ENCODE assay signal across 13 cellular contexts in genomic region chr4:7941111-7942018, GRCh38. TPM values are rescaled to one million over a fixed set of nuclear protein-coding genes. Genes with fewer than 3 reads are reported as not detected.
DNase-seq lines count a peak whose midpoint lies in the region; ATAC-seq, FAIRE-seq and TF ChIP-seq lines count a peak whose summit lies in the region.
"Had no signal": no experiment of that assay in that cellular context is flagged by ENCODE, and none has a peak within 500 bp of the region (broad histone marks: within the 10 kb centered on the region; RNA-seq: fewer than 3 reads in every experiment).

No MANE protein-coding gene starts in this region.

- H3K4me3 ChIP-seq in keratinocyte (ENCODE audit: control insufficient read depth in 2 of 3, extremely low read depth in 1 of 3, insufficient read depth in 2 of 3, low read depth in 1 of 3, low read length in 3 of 3): no peak overlapping the region
- H3K4me3 ChIP-seq: Peyer's patch had no signal

- no peak for ATAC-seq in stimulated activated naive CD8-positive, alpha-beta T cell treated with anti-CD3 and anti-CD28 coated beads, Interleukin-15, Interleukin-2, amounts not matched to agents 100 U/mL and 50 U/mL, for 24 hours
- ATAC-seq in GM21619 (IDR thresholded peaks at IDR 0.05; ENCODE audit: unreplicated experiment): no peak
- ATAC-seq: sciatic nerve had no signal

- TF ChIP-seq CTCF in keratinocyte (optimal IDR thresholded peaks at IDR 0.05 in 1 of 3, IDR thresholded peaks at IDR 0.05 in 1 of 3, conservative IDR thresholded peaks at IDR 0.05 in 1 of 3; ENCODE audit: extremely low read depth in 1 of 3, insufficient read depth in 2 of 3, low read length in 3 of 3) (no peak), type B pancreatic cell (conservative IDR thresholded peaks at IDR 0.05) (no peak)

- H3K9me3 ChIP-seq in keratinocyte (ENCODE audit: control insufficient read depth, low read depth, low read length): no peaks in the 10 kb centered on the region

- peaks cover 28% of the 10 kb centered on the region for H3K79me2 ChIP-seq in keratinocyte (ENCODE audit: control insufficient read depth, insufficient read depth, low read length)

- H3K4me2 ChIP-seq in keratinocyte (ENCODE audit: control insufficient read depth, extremely low read depth, insufficient read depth, low read depth, low read length): peak overlapping the region; percentile 13

- no peaks in the 10 kb centered on the region for H3K9me3 Mint-ChIP-seq in stimulated activated naive CD8-positive, alpha-beta T cell treated with anti-CD3 and anti-CD28 coated beads, Interleukin-15, Interleukin-2, amounts not matched to agents 100 ng/mL and 50 ng/mL, for 24 hours
- no peaks in the 10 kb centered on the region for H3K9me3 Mint-ChIP-seq in activated CD4-positive, alpha-beta memory T cell treated with anti-CD3 and anti-CD28 coated beads for 36 hours
- no peaks in the 10 kb centered on the region for H3K9me3 Mint-ChIP-seq in type B pancreatic cell

- H3K27ac Mint-ChIP-seq in stimulated activated naive CD8-positive, alpha-beta T cell treated with anti-CD3 and anti-CD28 coated beads, Interleukin-15, Interleukin-2, amounts not matched to agents 100 ng/mL and 50 ng/mL, for 24 hours: peak overlapping the region; percentile 5
- H3K27ac Mint-ChIP-seq in activated CD4-positive, alpha-beta memory T cell treated with anti-CD3 and anti-CD28 coated beads for 36 hours: no peak overlapping the region
- peak overlapping the region; percentile 94 for H3K27ac Mint-ChIP-seq in type B pancreatic cell

- in situ Hi-C loops in KBM-7 (cut with MboI; ENCODE audit: low pct_unique_long_range_greater_than_20kb, low sequenced_read_pairs): no loop called here

- H3K36me3 Mint-ChIP-seq in stimulated activated naive CD8-positive, alpha-beta T cell treated with anti-CD3 and anti-CD28 coated beads, Interleukin-15, Interleukin-2, amounts not matched to agents 100 ng/mL and 50 ng/mL, for 24 hours (ENCODE audit: low read depth): no peaks in the 10 kb centered on the region
- peaks cover 7% of the 10 kb centered on the region for H3K36me3 Mint-ChIP-seq in activated CD4-positive, alpha-beta memory T cell treated with anti-CD3 and anti-CD28 coated beads for 36 hours
- no peaks in the 10 kb centered on the region for H3K36me3 Mint-ChIP-seq in type B pancreatic cell

- H3K9ac ChIP-seq in keratinocyte (ENCODE audit: control insufficient read depth, extremely low read depth, insufficient read depth, low read length): no peak overlapping the region

- no peak overlapping the region for H3K4me3 Mint-ChIP-seq in stimulated activated naive CD8-positive, alpha-beta T cell treated with anti-CD3 and anti-CD28 coated beads, Interleukin-15, Interleukin-2, amounts not matched to agents 100 ng/mL and 50 ng/mL, for 24 hours
- peak overlapping the region; percentile 6 for H3K4me3 Mint-ChIP-seq in activated CD4-positive, alpha-beta memory T cell treated with anti-CD3 and anti-CD28 coated beads for 36 hours
- peak overlapping the region; percentile 82 for H3K4me3 Mint-ChIP-seq in type B pancreatic cell

- dilution Hi-C loops in keratinocyte (cut with MboI; ENCODE audit: extremely low pct_ligation_motif_present, low sequenced_read_pairs): no loop called here

- H3K27ac ChIP-seq in keratinocyte (ENCODE audit: control insufficient read depth, insufficient read depth, low read length) (no peak overlapping the region), substantia nigra (ENCODE audit: low read depth, low read length, poor library complexity, severe bottlenecking) (no peak overlapping the region)
- H3K27ac ChIP-seq: C4-2B, Peyer's patch had no signal

- H3K36me3 ChIP-seq in keratinocyte (ENCODE audit: control insufficient read depth in 2 of 2, extremely low read depth in 1 of 2, insufficient read depth in 2 of 2, low read length in 2 of 2): no peaks in the 10 kb centered on the region
- H3K36me3 ChIP-seq: Peyer's patch had no signal

- peaks cover 16% of the 10 kb centered on the region for H3K4me1 Mint-ChIP-seq in stimulated activated naive CD8-positive, alpha-beta T cell treated with anti-CD3 and anti-CD28 coated beads, Interleukin-15, Interleukin-2, amounts not matched to agents 100 ng/mL and 50 ng/mL, for 24 hours (ENCODE audit: low read depth)
- peaks cover 18% of the 10 kb centered on the region for H3K4me1 Mint-ChIP-seq in activated CD4-positive, alpha-beta memory T cell treated with anti-CD3 and anti-CD28 coated beads for 36 hours (ENCODE audit: low read depth)
- H3K4me1 Mint-ChIP-seq in type B pancreatic cell (ENCODE audit: unreplicated experiment): peaks cover 26% of the 10 kb centered on the region

- H3K9me1 ChIP-seq in keratinocyte (ENCODE audit: control insufficient read depth, extremely low read depth, insufficient read depth, low read length): no peaks in the 10 kb centered on the region

- H2AFZ ChIP-seq in keratinocyte (ENCODE audit: control insufficient read depth, low read length): no peak overlapping the region

- POLR2A ChIA-PET in activated CD4-positive, alpha-beta memory T cell treated with anti-CD3 and anti-CD28 coated beads for 36 hours (lab: Charles Lee): no interaction called here

- peaks cover 38% of the 10 kb centered on the region for H3K27me3 Mint-ChIP-seq in stimulated activated naive CD8-positive, alpha-beta T cell treated with anti-CD3 and anti-CD28 coated beads, Interleukin-15, Interleukin-2, amounts not matched to agents 100 ng/mL and 50 ng/mL, for 24 hours
- H3K27me3 Mint-ChIP-seq in activated CD4-positive, alpha-beta memory T cell treated with anti-CD3 and anti-CD28 coated beads for 36 hours: no peaks in the 10 kb centered on the region
- H3K27me3 Mint-ChIP-seq in type B pancreatic cell: no peaks in the 10 kb centered on the region

- no peaks in the 10 kb centered on the region for H4K20me1 ChIP-seq in keratinocyte (ENCODE audit: control insufficient read depth, extremely low read depth, insufficient read depth, low read length)

- intact Hi-C loops in activated CD4-positive, alpha-beta memory T cell treated with anti-CD3 and anti-CD28 coated beads for 36 hours (cut with micrococcal nuclease): no loop called here

- DNase-seq in stimulated activated naive CD8-positive, alpha-beta T cell treated with anti-CD3 and anti-CD28 coated beads, Interleukin-15, Interleukin-2, amounts not matched to agents 100 U/mL and 50 U/mL, for 24 hours: no peak
- DNase-seq in activated CD4-positive, alpha-beta memory T cell treated with anti-CD3 and anti-CD28 coated beads for 36 hours: no peak
- DNase-seq in keratinocyte (ENCODE audit: low read depth, low spot score) (no peak), type B pancreatic cell (ENCODE audit: extremely low spot score, unreplicated experiment) (no peak), KBM-7 (no peak), substantia nigra (lab: John Stamatoyannopoulos, UW) (no peak)
- DNase-seq: activated CD4-positive, alpha-beta T cell treated with anti-CD3 and anti-CD28 coated beads for 48 hours; NCI-H1436 treated with DMSO at 0.1 percent for 48 hours; Peyer's patch had no signal

- CTCF ChIA-PET in activated CD4-positive, alpha-beta memory T cell treated with anti-CD3 and anti-CD28 coated beads for 36 hours (lab: Charles Lee): no interaction called here

- no peak for FAIRE-seq in keratinocyte (lab: Jason Lieb, UNC)

- peaks cover 21% of the 10 kb centered on the region for H3K4me1 ChIP-seq in keratinocyte (ENCODE audit: control insufficient read depth, extremely low read depth, insufficient read depth, low read length)

- H3K27me3 ChIP-seq in keratinocyte (ENCODE audit: control insufficient read depth, extremely low read depth, insufficient read depth, low read length): no peaks in the 10 kb centered on the region

RNA-seq across cellular contexts. Expression of gene AFAP1, which starts 1.7 kb away (rescaled TPM):
- 10 to 100 TPM; 37.7 to 38.4 TPM for total RNA-seq in activated CD4-positive, alpha-beta memory T cell treated with anti-CD3 and anti-CD28 coated beads for 36 hours
- polyA plus RNA-seq in keratinocyte: 4.1 to 12.9 TPM (median 7.6 TPM) in 3 replicates
- polyA plus RNA-seq in keratinocyte (2011; ENCODE audit: low read depth): 3.3 TPM
- polyA plus RNA-seq in keratinocyte (2011; cell fraction: cytosol; rRNA removed): 6.7 and 7.2 TPM in 2 replicates
- polyA plus RNA-seq in keratinocyte (2011; cell fraction: nucleus; rRNA removed): 20.4 and 21.5 TPM in 2 replicates
- polyA plus RNA-seq in keratinocyte (2012; ENCODE audit: low replicate concordance): 3.9 and 12.0 TPM in 2 replicates
- polyA minus RNA-seq in keratinocyte: 10.6 to 15.9 TPM (median 14.2 TPM) in 3 replicates
- 7.1 TPM for polyA minus RNA-seq in keratinocyte (2011; cell fraction: cytosol; rRNA and poly(A)+ RNA removed)
- polyA minus RNA-seq in keratinocyte (2011; cell fraction: nucleus; rRNA and poly(A)+ RNA removed): 15.4 and 27.9 TPM in 2 replicates
- 36.6 and 37.2 TPM in 2 replicates for total RNA-seq in type B pancreatic cell (ENCODE audit: low replicate concordance)
